ENCODE assay signal across 8 cellular contexts in the genomic region with DNA sequence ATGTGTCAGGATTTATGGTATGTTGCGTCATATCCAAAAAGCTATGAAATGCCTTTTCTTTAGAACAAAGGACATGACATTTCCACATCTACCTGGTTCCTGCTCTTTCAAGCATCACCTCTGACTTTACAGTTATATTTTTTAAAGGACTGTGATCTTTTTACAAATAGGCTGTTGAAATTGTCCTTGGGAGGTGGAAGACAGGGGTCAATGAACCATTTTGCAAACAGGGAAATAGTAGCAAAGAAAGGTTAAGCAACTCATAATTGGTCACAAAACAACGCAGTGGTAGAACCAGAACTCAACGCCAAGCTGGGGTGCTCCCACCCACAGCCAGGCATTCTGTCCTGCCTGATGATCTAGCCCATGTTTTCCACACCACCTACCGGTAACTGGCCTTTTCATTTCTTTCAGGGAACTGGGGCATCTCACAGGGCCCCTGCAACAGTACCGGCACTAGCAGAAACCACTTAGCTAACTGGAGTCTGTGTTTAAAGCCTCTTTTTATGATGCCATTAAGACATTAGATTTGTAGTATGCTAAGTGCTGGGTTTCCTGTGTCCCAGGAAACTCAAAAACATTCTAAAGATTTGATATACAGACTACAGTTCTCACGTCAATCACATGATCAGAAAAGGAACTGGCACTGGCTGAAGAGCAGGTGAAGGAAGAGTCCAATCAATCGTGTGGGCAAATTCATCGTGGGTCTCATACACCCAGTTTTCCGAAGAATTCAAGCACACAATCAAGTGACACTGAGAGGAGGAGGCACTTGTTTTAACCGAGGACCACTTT. TPM values are rescaled to one million over a fixed set of nuclear protein-coding genes. Genes with fewer than 3 reads are reported as not detected.
DNase-seq lines count a peak whose midpoint lies in the region; ATAC-seq, FAIRE-seq and TF ChIP-seq lines count a peak whose summit lies in the region.

No MANE protein-coding gene starts in this region.

- DNase-seq in Calu3 (peak; percentile 48), MM.1S (no peak), adipocyte (ENCODE audit: low read depth) (peak; percentile 81), keratinocyte (ENCODE audit: low read depth, low spot score) (no peak), NCI-H82 treated with DMSO at 0.1 percent for 48 hours (lab: John Stamatoyannopoulos, UW; ENCODE audit: unreplicated experiment) (no peak)

- peaks cover 60% of the 10 kb centered on the region for H3K4me1 Mint-ChIP-seq in Calu3 (ENCODE audit: low read depth, unreplicated experiment)

- peaks cover 32% of the 10 kb centered on the region for H4K20me1 ChIP-seq in MM.1S (ENCODE audit: insufficient read depth, low read length)
- H4K20me1 ChIP-seq in keratinocyte (ENCODE audit: control insufficient read depth, extremely low read depth, insufficient read depth, low read length), result peaks cover 7% of the 10 kb centered on the region

- FAIRE-seq in keratinocyte (lab: Jason Lieb, UNC), result no peak

- ATAC-seq in GM18858 (IDR thresholded peaks at IDR 0.05; ENCODE audit: unreplicated experiment) (no peak), GM21737 (IDR thresholded peaks at IDR 0.05; ENCODE audit: unreplicated experiment) (no peak)

- H3K4me1 ChIP-seq in MM.1S (ENCODE audit: low read length), result peaks cover 14% of the 10 kb centered on the region; the same call in 1 of the 2 replicates
- peaks cover 43% of the 10 kb centered on the region for H3K4me1 ChIP-seq in adipocyte (ENCODE audit: control insufficient read depth, insufficient read depth, low read length)
- H3K4me1 ChIP-seq in keratinocyte (ENCODE audit: control insufficient read depth, extremely low read depth, insufficient read depth, low read length), result peaks cover 47% of the 10 kb centered on the region

- H3K9me2 ChIP-seq in MM.1S (replicated peaks; ENCODE audit: insufficient read depth, low read length), result no peaks in the 10 kb centered on the region

- CTCF ChIA-PET in Calu3 (lab: Charles Lee), result interaction anchor here (0.6 to 2.0 kb wide), 16 partner anchors 14 to 383 kb away, joined by 3 to 14 read pairs (median 4); partner anchors contain the start of gene ZNF217

- BruUV-seq in Calu3 (replicated peaks; lab: Mats Ljungman, UMichigan), result TSS peak; percentile 59

- peak overlapping the region; percentile 80 for H3K27ac Mint-ChIP-seq in Calu3 (ENCODE audit: unreplicated experiment)

- peaks cover 82% of the 10 kb centered on the region for H3K36me3 Mint-ChIP-seq in Calu3 (ENCODE audit: insufficient read depth, unreplicated experiment)

- H3K9ac ChIP-seq in MM.1S (ENCODE audit: low read length) (peak overlapping the region; percentile 85), adipocyte (ENCODE audit: low read length) (peak overlapping the region; percentile 80), keratinocyte (ENCODE audit: control insufficient read depth, extremely low read depth, insufficient read depth, low read length) (peak overlapping the region; percentile 71)

- H3K9me3 ChIP-seq in MM.1S (replicated peaks; ENCODE audit: insufficient read depth, low read length) (no peaks in the 10 kb centered on the region), adipocyte (ENCODE audit: control insufficient read depth, low read length) (no peaks in the 10 kb centered on the region), keratinocyte (ENCODE audit: control insufficient read depth, low read depth, low read length) (no peaks in the 10 kb centered on the region)

- H3K4me2 ChIP-seq in MM.1S (ENCODE audit: low read depth, low read length) (peak overlapping the region; percentile 82), keratinocyte (ENCODE audit: control insufficient read depth, extremely low read depth, insufficient read depth, low read depth, low read length) (peak overlapping the region; percentile 90)

- peaks cover 4% of the 10 kb centered on the region for H3K9me1 ChIP-seq in keratinocyte (ENCODE audit: control insufficient read depth, extremely low read depth, insufficient read depth, low read length)

- peak overlapping the region; percentile 63 for H3K4me3 Mint-ChIP-seq in Calu3 (ENCODE audit: low read depth, unreplicated experiment)

- H3K79me2 ChIP-seq in MM.1S (ENCODE audit: low read length) (peaks cover 100% of the 10 kb centered on the region), keratinocyte (ENCODE audit: control insufficient read depth, insufficient read depth, low read length) (peaks cover 88% of the 10 kb centered on the region)

- TF ChIP-seq CTCF in Calu3 (IDR thresholded peaks at IDR 0.05; ENCODE audit: unreplicated experiment) (peak; percentile 2), MM.1S (IDR thresholded peaks at IDR 0.05; ENCODE audit: low read length) (no peak), keratinocyte (optimal IDR thresholded peaks at IDR 0.05 in 1 of 3, IDR thresholded peaks at IDR 0.05 in 1 of 3, conservative IDR thresholded peaks at IDR 0.05 in 1 of 3; ENCODE audit: extremely low read depth in 1 of 3, insufficient read depth in 2 of 3, low read length in 3 of 3) (no peak), subcutaneous adipose tissue (IDR thresholded peaks at IDR 0.05; ENCODE audit: low read depth) (peak; percentile 51)

- intact Hi-C loops in Calu3 (cut with micrococcal nuclease; ENCODE audit: unreplicated experiment), result loop anchor here (1.0 to 5.0 kb wide), 11 partner anchors 13 to 483 kb away; partner anchors contain the start of gene ZNF217

- no peaks in the 10 kb centered on the region for H3K27me3 Mint-ChIP-seq in Calu3 (ENCODE audit: unreplicated experiment)

- no peaks in the 10 kb centered on the region for H3K9me3 Mint-ChIP-seq in Calu3 (ENCODE audit: low read depth, unreplicated experiment)

- dilution Hi-C loops in keratinocyte (cut with MboI; ENCODE audit: extremely low pct_ligation_motif_present, low sequenced_read_pairs), result no loop called here

- H3F3A ChIP-seq in MM.1S (ENCODE audit: insufficient read depth, low read length), result peaks cover 44% of the 10 kb centered on the region

- H3K4me3 ChIP-seq in MM.1S (ENCODE audit: low read length) (peak overlapping the region; percentile 70), adipocyte (ENCODE audit: low read length) (peak overlapping the region; percentile 64), keratinocyte (ENCODE audit: control insufficient read depth in 2 of 3, extremely low read depth in 1 of 3, insufficient read depth in 2 of 3, low read depth in 1 of 3, low read length in 3 of 3) (peak overlapping the region in 2 of 3 experiments; percentile 44 to 59)

- H2AFZ ChIP-seq in MM.1S (ENCODE audit: low read length), result no peak overlapping the region
- H2AFZ ChIP-seq in keratinocyte (ENCODE audit: control insufficient read depth, low read length), result no peak overlapping the region

- H3K27ac ChIP-seq in MM.1S (ENCODE audit: low read length) (peak overlapping the region; percentile 92), keratinocyte (ENCODE audit: control insufficient read depth, insufficient read depth, low read length) (peak overlapping the region; percentile 95)

- H3K36me3 ChIP-seq in MM.1S (replicated peaks; ENCODE audit: insufficient read depth, low read length), result peaks cover 57% of the 10 kb centered on the region
- H3K36me3 ChIP-seq in adipocyte (ENCODE audit: control insufficient read depth, insufficient read depth, low read length, severe bottlenecking), result peaks cover 58% of the 10 kb centered on the region
- peaks cover 41 to 67% of the 10 kb centered on the region in 2 experiments for H3K36me3 ChIP-seq in keratinocyte (ENCODE audit: control insufficient read depth in 2 of 2, extremely low read depth in 1 of 2, insufficient read depth in 2 of 2, low read length in 2 of 2)

- H3K27me3 ChIP-seq in MM.1S (replicated peaks; ENCODE audit: insufficient read depth, low read length) (no peaks in the 10 kb centered on the region), adipocyte (replicated peaks; ENCODE audit: control insufficient read depth, insufficient read depth, low read length) (no peaks in the 10 kb centered on the region), keratinocyte (ENCODE audit: control insufficient read depth, extremely low read depth, insufficient read depth, low read length) (no peaks in the 10 kb centered on the region)

RNA-seq across cellular contexts. Expression of gene ZNF217, which starts 13.9 kb away (rescaled TPM):
- 87.3 and 95.6 TPM in 2 replicates for total RNA-seq in Calu3 (2022)
- 16.9 to 19.1 TPM (median 17.3 TPM) in 3 replicates for polyA plus RNA-seq in keratinocyte
- 13.1 TPM for polyA plus RNA-seq in keratinocyte (2011; ENCODE audit: low read depth)
- polyA plus RNA-seq in keratinocyte (2011; cell fraction: cytosol; rRNA removed), result 7.4 and 10.7 TPM in 2 replicates
- polyA plus RNA-seq in keratinocyte (2011; cell fraction: nucleus; rRNA removed), result 25.3 and 32.5 TPM in 2 replicates
- polyA plus RNA-seq in keratinocyte (2012; ENCODE audit: low replicate concordance), result 23.6 and 26.4 TPM in 2 replicates
- 33.8 to 58.6 TPM (median 48.4 TPM) in 3 replicates for polyA minus RNA-seq in keratinocyte
- polyA minus RNA-seq in keratinocyte (2011; cell fraction: cytosol; rRNA and poly(A)+ RNA removed), result 14.0 TPM
- polyA minus RNA-seq in keratinocyte (2011; cell fraction: nucleus; rRNA and poly(A)+ RNA removed), result 53.1 and 94.6 TPM in 2 replicates
- total RNA-seq in subcutaneous adipose tissue, result 10 to 100 TPM; 29.6 to 62.3 (median 36.7) TPM

Comparison
In these comparisons a context has a peak if more than half of its experiments do, and no peak if none do; other contexts are left out.
1. DNase-seq: peak in Calu3 (single experiment) and adipocyte (single experiment); none in MM.1S (single experiment), keratinocyte (single experiment) and NCI-H82 treated with DMSO at 0.1 percent for 48 hours (single experiment).
2. CTCF ChIP-seq: peak in Calu3 (single experiment) and subcutaneous adipose tissue (single experiment); none in MM.1S (single experiment) and keratinocyte (0 of 3).
3. Peak in every context shown above with its lines, with median percentiles within 50 percentile points of each other: H3K4me3 ChIP-seq and H3K9ac ChIP-seq.